In the genomic region with DNA sequence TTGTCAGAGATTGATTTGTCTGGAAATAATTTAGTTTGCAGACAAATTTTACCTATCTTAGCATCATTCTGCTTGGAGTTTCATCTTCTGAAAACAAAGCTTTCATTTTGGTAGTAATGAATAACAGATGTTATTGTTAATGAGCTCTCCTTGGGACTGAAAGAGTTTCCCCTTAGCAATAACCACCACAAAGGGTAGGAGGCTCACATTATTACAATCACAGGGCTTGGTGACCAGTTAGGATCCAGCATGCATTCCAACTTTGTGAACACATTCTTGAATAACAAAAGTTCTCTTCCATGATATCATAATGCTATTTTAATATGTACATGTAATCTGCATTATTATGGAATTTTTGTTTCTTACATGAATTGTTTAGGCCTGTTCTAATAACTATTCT, we compare ENCODE assay signal across 23 cellular contexts.
"Had no signal": no experiment of that assay in that cellular context is flagged by ENCODE, and none has a peak within 500 bp of the region (broad histone marks: within the 10 kb centered on the region; RNA-seq: fewer than 3 reads in every experiment).

No MANE protein-coding gene starts in this region.

- H3K9me3 ChIP-seq: gastrocnemius medialis, lower lobe of right lung, neutrophil, pancreas, sigmoid colon, thoracic aorta, upper lobe of left lung had no signal

- H3K4me3 ChIP-seq: cardiac muscle cell, coronary artery, gastrocnemius medialis, lower lobe of right lung, pancreas, sigmoid colon, skin epidermis, spleen, thoracic aorta, tibial nerve, upper lobe of left lung had no signal

- H3K27ac ChIP-seq: cardiac muscle cell, coronary artery, gastrocnemius medialis, lower lobe of right lung, neutrophil, pancreas, sigmoid colon, skin epidermis, spleen, thoracic aorta, tibial nerve, upper lobe of left lung had no signal

- H3K27me3 ChIP-seq: cardiac muscle cell, gastrocnemius medialis, neutrophil, pancreas, sigmoid colon, spleen, tibial nerve, upper lobe of left lung had no signal

- ATAC-seq: gastrocnemius medialis; left lobe of liver; lower lobe of right lung; natural killer cell treated with Interleukin-12 subunit alpha and Interleukin-12 subunit beta and Interleukin-15 and Interleukin-18, amount 100 ng/mL, for 72 hours; pancreas; stimulated activated naive B cell treated with anti-CD40 and anti-IgM and Interleukin-4, amounts not matched to agents 10 μg/mL and 1 μg/mL and 100 μg/mL, for 72 hours had no signal

- DNase-seq: dermis blood vessel endothelial cell; effector memory CD4-positive, alpha-beta T cell; erythroblast; foreskin fibroblast; gastrocnemius medialis; glutamatergic neuron; lower lobe of right lung; naive B cell; pancreas; retina; sigmoid colon; spleen; stimulated activated CD4-positive, alpha-beta T cell treated with anti-CD3 and anti-CD28 coated beads, Interleukin-2, amount 100 ng/mL, for 48 hours; stimulated activated naive B cell treated with anti-CD40 and anti-IgM and Interleukin-4, amounts not matched to agents 10 μg/mL and 1 μg/mL and 100 μg/mL, for 72 hours; upper lobe of left lung had no signal

- H3K4me1 ChIP-seq: gastrocnemius medialis, lower lobe of right lung, pancreas, sigmoid colon, spleen, tibial nerve, upper lobe of left lung had no signal

- H3K36me3 ChIP-seq: cardiac muscle cell, gastrocnemius medialis, lower lobe of right lung, neutrophil, pancreas, sigmoid colon, spleen, thoracic aorta, tibial nerve, upper lobe of left lung had no signal
